9 cellular contexts compared by ENCODE assay signal in genomic region chr14:91374897-91375747, GRCh38. TPM values are rescaled to one million over a fixed set of nuclear protein-coding genes. Genes with fewer than 3 reads are reported as not detected.
A peak's percentile ranks its signal among the peaks of the same experiment; 100 is the strongest.
DNase-seq lines count a peak whose midpoint lies in the region; ATAC-seq, FAIRE-seq and TF ChIP-seq lines count a peak whose summit lies in the region.
"Had no signal": no experiment of that assay in that cellular context is flagged by ENCODE, and none has a peak within 500 bp of the region (broad histone marks: within the 10 kb centered on the region; RNA-seq: fewer than 3 reads in every experiment).

No MANE protein-coding gene starts in this region.

- TF ChIP-seq CTCF in mucosa of descending colon (IDR thresholded peaks at IDR 0.05), result no peak
- TF ChIP-seq CTCF in D721Med (IDR thresholded peaks at IDR 0.05; ENCODE audit: insufficient read depth, missing control alignments), result no peak
- no peak for TF ChIP-seq CTCF in smooth muscle cell (IDR thresholded peaks at IDR 0.05; ENCODE audit: borderline replicate concordance, insufficient read depth, poor library complexity, severe bottlenecking)
- TF ChIP-seq CTCF in SK-N-SH (IDR thresholded peaks at IDR 0.05), result no peak

- H3K9me3 ChIP-seq in T-helper 17 cell (ENCODE audit: control insufficient read depth, low read length, poor library complexity, severe bottlenecking), result no peaks in the 10 kb centered on the region
- H3K9me3 ChIP-seq in mucosa of descending colon, result no peaks in the 10 kb centered on the region
- H3K9me3 ChIP-seq in smooth muscle cell (replicated peaks; ENCODE audit: low read depth), result no peaks in the 10 kb centered on the region
- no peaks in the 10 kb centered on the region for H3K9me3 ChIP-seq in SK-N-SH

- CTCF ChIA-PET in SK-N-SH (lab: Yijun Ruan, JAX), result interaction anchor here (0.7 to 14.4 kb wide), 8 partner anchors 13 to 472 kb away, joined by 3 to 154 read pairs (median 6); no protein-coding TSS in a partner anchor

- peaks cover 59% of the 10 kb centered on the region for H3K4me1 ChIP-seq in mucosa of descending colon (ENCODE audit: low read depth)
- H3K4me1 ChIP-seq in smooth muscle cell (ENCODE audit: low read depth), result peaks cover 20% of the 10 kb centered on the region
- peaks cover 18 to 98% of the 10 kb centered on the region in 2 experiments for H3K4me1 ChIP-seq in SK-N-SH (ENCODE audit: control insufficient read depth in 1 of 2, insufficient read depth in 2 of 2, low read depth in 1 of 2, low read length in 1 of 2)

- no peak for TF ChIP-seq RAD21 in SK-N-SH (IDR thresholded peaks at IDR 0.05; ENCODE audit: low read length)

- no peaks in the 10 kb centered on the region for H3K27me3 Mint-ChIP-seq in T-helper 17 cell

- peaks cover 85% of the 10 kb centered on the region for H3K4me1 Mint-ChIP-seq in T-helper 17 cell

- peak; percentile 34 for ATAC-seq in T-helper 17 cell
- ATAC-seq in mucosa of descending colon, result peak; percentile 4

- H3K27ac Mint-ChIP-seq in T-helper 17 cell, result peak overlapping the region; percentile 100

- H3K4me3 ChIP-seq in mucosa of descending colon (no peak overlapping the region), smooth muscle cell (no peak overlapping the region), SK-N-SH (ENCODE audit: low read depth in 2 of 2, low read length in 1 of 2) (no peak overlapping the region)

- intact Hi-C loops in mucosa of descending colon (cut with DNase I, micrococcal nuclease), result no loop called here

- POLR2A ChIA-PET in SK-N-SH (lab: Yijun Ruan, JAX), result interaction anchor here (0.8 kb wide), 1 partner anchor 20 kb away, joined by 3 read pairs; no protein-coding TSS in a partner anchor

- H2AFZ ChIP-seq in smooth muscle cell (ENCODE audit: low read depth) (no peak overlapping the region), SK-N-SH (ENCODE audit: low read depth) (no peak overlapping the region)

- H3K4me2 ChIP-seq in smooth muscle cell, result no peak overlapping the region
- H3K4me2 ChIP-seq in SK-N-SH, result no peak overlapping the region

- no peaks in the 10 kb centered on the region for H3K9me2 ChIP-seq in SK-N-SH

- H3K36me3 Mint-ChIP-seq in T-helper 17 cell (ENCODE audit: low read depth), result peaks cover 3% of the 10 kb centered on the region

- no peak overlapping the region for H3K9ac ChIP-seq in smooth muscle cell (ENCODE audit: low read depth)
- no peak overlapping the region for H3K9ac ChIP-seq in SK-N-SH

- H4K20me1 ChIP-seq in smooth muscle cell (ENCODE audit: low read depth), result no peaks in the 10 kb centered on the region
- H4K20me1 ChIP-seq in SK-N-SH (ENCODE audit: insufficient read depth), result no peaks in the 10 kb centered on the region

- H3K27ac ChIP-seq in smooth muscle cell (ENCODE audit: low read depth) (no peak overlapping the region), SK-N-SH (ENCODE audit: low read depth in 2 of 2, low read length in 1 of 2) (no peak overlapping the region)

- H3F3A ChIP-seq in smooth muscle cell (ENCODE audit: low read depth), result no peaks in the 10 kb centered on the region
- no peaks in the 10 kb centered on the region for H3F3A ChIP-seq in SK-N-SH (replicated peaks; ENCODE audit: insufficient read depth)

- no peak for FAIRE-seq in D721Med (lab: Jason Lieb, UNC)

- H3K79me2 ChIP-seq in smooth muscle cell (ENCODE audit: low read depth) (no peaks in the 10 kb centered on the region), SK-N-SH (ENCODE audit: insufficient read depth) (no peaks in the 10 kb centered on the region)

- H3K27me3 ChIP-seq in smooth muscle cell (ENCODE audit: low read depth) (peaks cover 82% of the 10 kb centered on the region), SK-N-SH (ENCODE audit: insufficient read depth) (no peaks in the 10 kb centered on the region)

- no peaks in the 10 kb centered on the region for H3K36me3 ChIP-seq in mucosa of descending colon (ENCODE audit: low read depth)
- H3K36me3 ChIP-seq in smooth muscle cell (ENCODE audit: low read depth), result no peaks in the 10 kb centered on the region
- no peaks in the 10 kb centered on the region for H3K36me3 ChIP-seq in SK-N-SH (replicated peaks in 1 of 2; ENCODE audit: control insufficient read depth in 1 of 2, insufficient read depth in 2 of 2, low read length in 1 of 2)

- H3K4me3 Mint-ChIP-seq in T-helper 17 cell, result peak overlapping the region; percentile 80

- peak; percentile 98 for DNase-seq in DMS 273 (lab: John Stamatoyannopoulos, UW; ENCODE audit: unreplicated experiment)
- peak; percentile 83 for DNase-seq in NCI-H146 (lab: John Stamatoyannopoulos, UW)
- no peak for DNase-seq in T-helper 17 cell
- DNase-seq in mucosa of descending colon, result peak in 1 of 3 donors; percentile 63
- DNase-seq in D721Med (ENCODE audit: insufficient read length, low spot score), result no peak
- no peak for DNase-seq in smooth muscle cell (lab: John Stamatoyannopoulos, UW; ENCODE audit: unreplicated experiment)
- no peak for DNase-seq in kidney tubule cell (ENCODE audit: low spot score)
- no peak for DNase-seq in SK-N-SH
- DNase-seq: foreskin fibroblast had no signal

- 92% methylated on average over 28 of the region's 28 CpGs for WGBS in smooth muscle cell (ENCODE audit: low lambda C conversion rate)
- 91% methylated on average over 21 of the region's 28 CpGs for WGBS in SK-N-SH (ENCODE audit: low lambda C conversion rate)

- TF ChIP-seq EP300 in SK-N-SH (IDR thresholded peaks at IDR 0.05; ENCODE audit: borderline replicate concordance in 1 of 2, low read depth in 1 of 2, low read length in 1 of 2), result no peak

TF ChIP-seq in SK-N-SH, 30 proteins besides CTCF, POLR2A, EP300 and RAD21:
- no peak for TF ChIP-seq JUND (IDR thresholded peaks at IDR 0.05)
- TF ChIP-seq FOSL2 (IDR thresholded peaks at IDR 0.05; ENCODE audit: borderline replicate concordance, low read depth), result no peak
- no peak for TF ChIP-seq ELF1 (IDR thresholded peaks at IDR 0.05)
- TF ChIP-seq FOXM1 (IDR thresholded peaks at IDR 0.05; ENCODE audit: low read depth), result no peak

RNA-seq across cellular contexts. Expression of gene CCDC88C, which starts 42.5 kb away (rescaled TPM):
- total RNA-seq in T-helper 17 cell, result 100 to 1,000 TPM; 333 to 339 TPM
- total RNA-seq in mucosa of descending colon, result 10 to 100 TPM; 30.1 to 62.1 (median 56.6) TPM
- total RNA-seq in smooth muscle cell, result 0.72 and 1.1 TPM in 2 replicates
- 0.92 TPM in 1 of 2 replicates, not detected in the other for polyA plus RNA-seq in smooth muscle cell
- polyA plus RNA-seq in SK-N-SH (2012; rRNA removed), result 0.28 and 0.39 TPM in 2 replicates
- polyA plus RNA-seq in SK-N-SH (2012; cell fraction: cytosol; rRNA removed), result 0.37 and 0.50 TPM in 2 replicates
- polyA plus RNA-seq in SK-N-SH (2012; cell fraction: nucleus; rRNA removed), result 0.35 and 0.46 TPM in 2 replicates

Comparison
In these comparisons a context has a peak if more than half of its experiments do, and no peak if none do; other contexts are left out.
1. DNase-seq: peak in DMS 273 (single experiment) and NCI-H146 (single experiment); none in T-helper 17 cell (0 of 3), D721Med (single experiment), smooth muscle cell (single experiment), kidney tubule cell (single experiment) and SK-N-SH (single experiment).
2. RNA of gene CCDC88C, which starts 42.5 kb away (total RNA-seq): 333 to 339 TPM in T-helper 17 cell and 30.1 to 62.1 TPM in mucosa of descending colon; 0.72 to 1.1 TPM in smooth muscle cell; every median in the first group is over 10 times any median in the second.